Comparison of ENCODE assay signal across 10 cellular contexts in genomic region chr12:1932264-1932777, GRCh38. TPM values are rescaled to one million over a fixed set of nuclear protein-coding genes. Genes with fewer than 3 reads are reported as not detected.
DNase-seq lines count a peak whose midpoint lies in the region; ATAC-seq and TF ChIP-seq lines count a peak whose summit lies in the region.
"Had no signal": no experiment of that assay in that cellular context is flagged by ENCODE, and none has a peak within 500 bp of the region (broad histone marks: within the 10 kb centered on the region; RNA-seq: fewer than 3 reads in every experiment).

No MANE protein-coding gene starts in this region.

- no peaks in the 10 kb centered on the region for H3K27me3 Mint-ChIP-seq in T-helper 2 cell treated with Interferon-gamma antibody and Interleukin-4, amounts not matched to agents 5 μg/mL and 100 μg/mL, for 36 hours (ENCODE audit: low read depth)

- H3K4me1 Mint-ChIP-seq in T-helper 2 cell treated with Interferon-gamma antibody and Interleukin-4, amounts not matched to agents 5 μg/mL and 100 μg/mL, for 36 hours (ENCODE audit: low read depth): peaks cover 3% of the 10 kb centered on the region

- no peak overlapping the region for H3K27ac ChIP-seq in RWPE2 (ENCODE audit: poor library complexity, severe bottlenecking)

- H3K27ac Mint-ChIP-seq in T-helper 2 cell treated with Interferon-gamma antibody and Interleukin-4, amounts not matched to agents 5 μg/mL and 100 μg/mL, for 36 hours: no peak overlapping the region

- no peaks in the 10 kb centered on the region for H3K36me3 ChIP-seq in RWPE2 (ENCODE audit: low read depth)

- TF ChIP-seq CTCF in GM13976 (IDR thresholded peaks at IDR 0.05; ENCODE audit: borderline replicate concordance, control extremely low read depth, extremely low read depth, insufficient read depth, missing control alignments): no peak
- TF ChIP-seq CTCF in RWPE2 (IDR thresholded peaks at IDR 0.05; ENCODE audit: poor library complexity, severe bottlenecking): no peak

- H3K4me3 Mint-ChIP-seq in T-helper 2 cell treated with Interferon-gamma antibody and Interleukin-4, amounts not matched to agents 5 μg/mL and 100 μg/mL, for 36 hours: no peak overlapping the region

- in situ Hi-C loops in GM13976 (cut with MboI; ENCODE audit: low sequenced_read_pairs, unreplicated experiment): loop anchor here (10.0 kb wide), 1 partner anchor 278 kb away; no protein-coding TSS in a partner anchor

- DNase-seq in GM13976 (ENCODE audit: low spot score): peak; percentile 49
- no peak for DNase-seq in RWPE2 (ENCODE audit: low spot score)
- DNase-seq in left cardiac atrium: peak; percentile 66
- DNase-seq in sciatic nerve (ENCODE audit: low spot score): peak; percentile 56
- no peak for DNase-seq in T-helper 2 cell treated with Interferon-gamma antibody and Interleukin-4, amounts not matched to agents 5 μg/mL and 100 μg/mL, for 36 hours (ENCODE audit: low spot score)
- DNase-seq: foreskin fibroblast had no signal

- H3K36me3 Mint-ChIP-seq in T-helper 2 cell treated with Interferon-gamma antibody and Interleukin-4, amounts not matched to agents 5 μg/mL and 100 μg/mL, for 36 hours (ENCODE audit: low read depth): no peaks in the 10 kb centered on the region

- intact Hi-C loops in left cardiac atrium (cut with DNase I) (no loop called here), sciatic nerve (cut with DNase I) (loop anchor here (10.0 kb wide), 1 partner anchor 298 kb away; no protein-coding TSS in a partner anchor)

- no peaks in the 10 kb centered on the region for H3K4me1 ChIP-seq in RWPE2 (ENCODE audit: insufficient read depth, poor library complexity, severe bottlenecking)

- no peaks in the 10 kb centered on the region for H3K9me3 ChIP-seq in RWPE2 (ENCODE audit: severe bottlenecking)

- peak; percentile 17; the same call in 1 of the 3 replicates for ATAC-seq in RWPE2 (ENCODE audit: low read depth)
- peak; percentile 62 to 80 for ATAC-seq in left cardiac atrium
- peak; percentile 16 for ATAC-seq in sciatic nerve
- no peak for ATAC-seq in HG02852 (IDR thresholded peaks at IDR 0.05; ENCODE audit: unreplicated experiment)
- no peak for ATAC-seq in GM21447 (IDR thresholded peaks at IDR 0.05; ENCODE audit: unreplicated experiment)
- no peak for ATAC-seq in HG03442 (IDR thresholded peaks at IDR 0.05; ENCODE audit: unreplicated experiment)

- no peak overlapping the region for H3K4me3 ChIP-seq in RWPE2 (ENCODE audit: severe bottlenecking)

- no peaks in the 10 kb centered on the region for H3K27me3 ChIP-seq in RWPE2 (ENCODE audit: insufficient read depth, poor library complexity, severe bottlenecking)

- no peaks in the 10 kb centered on the region for H3K9me3 Mint-ChIP-seq in T-helper 2 cell treated with Interferon-gamma antibody and Interleukin-4, amounts not matched to agents 5 μg/mL and 100 μg/mL, for 36 hours

RNA-seq across cellular contexts. Expression of gene CACNA2D4, which starts 13.9 kb away (rescaled TPM):
- 1 to 10 TPM; 1.7 to 2.6 TPM for total RNA-seq in left cardiac atrium
- total RNA-seq in sciatic nerve: 5.9 TPM
- total RNA-seq: NCI-H460 had no signal

Comparison
In these comparisons a context has a peak if more than half of its experiments do, and no peak if none do; other contexts are left out.
1. DNase-seq: peak in GM13976 (single experiment), left cardiac atrium (single experiment) and sciatic nerve (single experiment); none in RWPE2 (single experiment) and T-helper 2 cell treated with Interferon-gamma antibody and Interleukin-4, amounts not matched to agents 5 μg/mL and 100 μg/mL, for 36 hours (single experiment).
2. ATAC-seq: peak in RWPE2 (single experiment), left cardiac atrium (2 of 2) and sciatic nerve (single experiment); none in HG02852 (single experiment), GM21447 (single experiment) and HG03442 (single experiment).